In genomic region chr6:105744815-105745214, GRCh38 we compare ENCODE assay signal across 1 cellular context.
TF ChIP-seq lines count a peak whose summit lies in the region.

No MANE protein-coding gene starts in this region.

TF ChIP-seq in IMR-90, 13 proteins besides CTCF, POLR2A, EP300 and RAD21 (continued from another document):
- no peak for TF ChIP-seq CEBPB (IDR thresholded peaks at IDR 0.05; ENCODE audit: low read depth, low read length)
- no peak for TF ChIP-seq USF2 (IDR thresholded peaks at IDR 0.05; ENCODE audit: low read depth, low read length)
- no peak for TF ChIP-seq CHD1 (IDR thresholded peaks at IDR 0.05; ENCODE audit: low read depth, low read length)
- TF ChIP-seq RCOR1 (IDR thresholded peaks at IDR 0.05; ENCODE audit: insufficient replicate concordance, low read length) = no peak
- no peak for TF ChIP-seq MXI1 (IDR thresholded peaks at IDR 0.05; ENCODE audit: borderline replicate concordance, low read depth, low read length)
- TF ChIP-seq MAZ (IDR thresholded peaks at IDR 0.05; ENCODE audit: borderline replicate concordance, low read depth, low read length) = no peak
- no peak for TF ChIP-seq SMC3 (IDR thresholded peaks at IDR 0.05; ENCODE audit: low read depth, low read length)
- TF ChIP-seq NFE2L2 (IDR thresholded peaks at IDR 0.05; ENCODE audit: low read depth, low read length) = no peak
- TF ChIP-seq, protein P1, sequence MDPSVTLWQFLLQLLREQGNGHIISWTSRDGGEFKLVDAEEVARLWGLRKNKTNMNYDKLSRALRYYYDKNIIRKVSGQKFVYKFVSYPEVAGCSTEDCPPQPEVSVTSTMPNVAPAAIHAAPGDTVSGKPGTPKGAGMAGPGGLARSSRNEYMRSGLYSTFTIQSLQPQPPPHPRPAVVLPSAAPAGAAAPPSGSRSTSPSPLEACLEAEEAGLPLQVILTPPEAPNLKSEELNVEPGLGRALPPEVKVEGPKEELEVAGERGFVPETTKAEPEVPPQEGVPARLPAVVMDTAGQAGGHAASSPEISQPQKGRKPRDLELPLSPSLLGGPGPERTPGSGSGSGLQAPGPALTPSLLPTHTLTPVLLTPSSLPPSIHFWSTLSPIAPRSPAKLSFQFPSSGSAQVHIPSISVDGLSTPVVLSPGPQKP (IDR thresholded peaks at IDR 0.05; ENCODE audit: borderline replicate concordance, low read depth, low read length) = no peak
- TF ChIP-seq BHLHE40 (IDR thresholded peaks at IDR 0.05; ENCODE audit: low read depth, low read length) = no peak
